In genomic region chr1:207030522-207031009, GRCh38 we compare ENCODE assay signal across 2 cellular contexts.
TF ChIP-seq lines count a peak whose summit lies in the region.

No MANE protein-coding gene starts in this region.

TF ChIP-seq in GM23338, 12 proteins besides CTCF, POLR2A, EP300 and RAD21:
- TF ChIP-seq ETS1 (IDR thresholded peaks at IDR 0.05): no peak
- no peak for TF ChIP-seq STAT1 (IDR thresholded peaks at IDR 0.05; ENCODE audit: unreplicated experiment)
- no peak for TF ChIP-seq ZNF114 (CRISPR knock-in tag; IDR thresholded peaks at IDR 0.05)
- no peak for TF ChIP-seq ZNF462 (CRISPR knock-in tag; IDR thresholded peaks at IDR 0.05)
- TF ChIP-seq EZH2 (IDR thresholded peaks at IDR 0.05; ENCODE audit: low read depth, unreplicated experiment): no peak
- TF ChIP-seq EZH2phosphoT487 (IDR thresholded peaks at IDR 0.05; ENCODE audit: unreplicated experiment): no peak
- TF ChIP-seq ZNF331 (CRISPR knock-in tag; IDR thresholded peaks at IDR 0.05; ENCODE audit: low read depth): no peak
- TF ChIP-seq CREB1 (CRISPR knock-in tag; IDR thresholded peaks at IDR 0.05; ENCODE audit: low read depth): no peak
- no peak for TF ChIP-seq POLR2AphosphoS5 (IDR thresholded peaks at IDR 0.05; ENCODE audit: low read depth)
- no peak for TF ChIP-seq JUNB (IDR thresholded peaks at IDR 0.05; ENCODE audit: unreplicated experiment)
- TF ChIP-seq REST (IDR thresholded peaks at IDR 0.05; ENCODE audit: unreplicated experiment): no peak
- TF ChIP-seq NANOG (IDR thresholded peaks at IDR 0.05; ENCODE audit: borderline replicate concordance): no peak

TF ChIP-seq in K562, 482 proteins besides CTCF, POLR2A, EP300 and RAD21:
- TF ChIP-seq ZNF717 (CRISPR knock-in tag; IDR thresholded peaks at IDR 0.05) (no peak), POLR2G (IDR thresholded peaks at IDR 0.05; ENCODE audit: low read depth, low read length) (no peak), SP2 (IDR thresholded peaks at IDR 0.05; ENCODE audit: extremely low read depth, low read depth, low read length, poor library complexity, severe bottlenecking) (no peak), ZNF778 (CRISPR knock-in tag; IDR thresholded peaks at IDR 0.05) (no peak), MYBL2 (IDR thresholded peaks at IDR 0.05; ENCODE audit: low read depth) (no peak), MYBL2 (CRISPR knock-in tag; IDR thresholded peaks at IDR 0.05; ENCODE audit: borderline replicate concordance) (no peak), DPF2 (IDR thresholded peaks at IDR 0.05) (no peak), SRSF7 (optimal IDR thresholded peaks at IDR 0.05; ENCODE audit: low read depth, low read length) (no peak), CEBPG (CRISPR knock-in tag; IDR thresholded peaks at IDR 0.05) (no peak), CEBPG (tag; conservative IDR thresholded peaks at IDR 0.05 in 1 of 2, IDR thresholded peaks at IDR 0.05 in 1 of 2) (peak; percentile 7 to 66; a peak in 2 of 4 replicates), CEBPB (tag; IDR thresholded peaks at IDR 0.05) (peak; percentile 66), ZNF124 (CRISPR knock-in tag; IDR thresholded peaks at IDR 0.05) (no peak), ZNF280A (IDR thresholded peaks at IDR 0.05; ENCODE audit: low read depth, partially characterized antibody) (no peak), NR2C2 (CRISPR knock-in tag; IDR thresholded peaks at IDR 0.05) (no peak), NR2C2 (tag; IDR thresholded peaks at IDR 0.05) (peak; percentile 63; the same call in 1 of the 2 replicates), ZNF740 (CRISPR knock-in tag; IDR thresholded peaks at IDR 0.05) (no peak), ZNF740 (tag; IDR thresholded peaks at IDR 0.05) (0 out of 4 replicates have a peak, but pooled peaks of 1 of the 2 experiments have one; percentile 30), ZNF583 (CRISPR knock-in tag; IDR thresholded peaks at IDR 0.05) (no peak), NR4A1 (CRISPR knock-in tag; IDR thresholded peaks at IDR 0.05) (no peak), NR4A1 (tag; IDR thresholded peaks at IDR 0.05) (peak; percentile 50; the same call in 1 of the 2 replicates), CBX2 (IDR thresholded peaks at IDR 0.05; ENCODE audit: insufficient read depth, low read length, poor library complexity, severe bottlenecking) (no peak), ZNF24 (IDR thresholded peaks at IDR 0.05) (no peak), GABPA (tag; conservative IDR thresholded peaks at IDR 0.05; ENCODE audit: low read depth) (0 out of 2 replicates have a peak, but pooled peaks have one; percentile 2), NFATC3 (IDR thresholded peaks at IDR 0.05) (no peak), RNF219 (CRISPR knock-in tag; IDR thresholded peaks at IDR 0.05) (no peak), KDM1A (IDR thresholded peaks at IDR 0.05) (peak in 1 of 2 experiments; percentile 31; a peak in 1 of 4 replicates), XRCC5 (IDR thresholded peaks at IDR 0.05; ENCODE audit: low read depth, low read length) (no peak), PYGO2 (tag; IDR thresholded peaks at IDR 0.05) (no peak), NR2C1 (IDR thresholded peaks at IDR 0.05) (peak; percentile 54; the same call in 1 of the 2 replicates), NR2C1 (tag; IDR thresholded peaks at IDR 0.05) (peak; percentile 78), MYC (IDR thresholded peaks at IDR 0.05; ENCODE audit: low read depth, low read length) (no peak), MYC (CRISPR knock-in tag; IDR thresholded peaks at IDR 0.05; ENCODE audit: borderline replicate concordance, low read depth) (no peak), ZC3H8 (IDR thresholded peaks at IDR 0.05) (no peak), XRCC4 (IDR thresholded peaks at IDR 0.05; ENCODE audit: extremely low read depth, insufficient read depth, insufficient read length) (no peak), TBL1XR1 (IDR thresholded peaks at IDR 0.05; ENCODE audit: low read length in 2 of 2) (no peak), PTRF (tag; IDR thresholded peaks at IDR 0.05) (no peak), HDGF (IDR thresholded peaks at IDR 0.05) (no peak), HDAC2 (IDR thresholded peaks at IDR 0.05) (no peak), ZNF75A (CRISPR knock-in tag; IDR thresholded peaks at IDR 0.05) (no peak)
- TF ChIP-seq, protein P1, sequence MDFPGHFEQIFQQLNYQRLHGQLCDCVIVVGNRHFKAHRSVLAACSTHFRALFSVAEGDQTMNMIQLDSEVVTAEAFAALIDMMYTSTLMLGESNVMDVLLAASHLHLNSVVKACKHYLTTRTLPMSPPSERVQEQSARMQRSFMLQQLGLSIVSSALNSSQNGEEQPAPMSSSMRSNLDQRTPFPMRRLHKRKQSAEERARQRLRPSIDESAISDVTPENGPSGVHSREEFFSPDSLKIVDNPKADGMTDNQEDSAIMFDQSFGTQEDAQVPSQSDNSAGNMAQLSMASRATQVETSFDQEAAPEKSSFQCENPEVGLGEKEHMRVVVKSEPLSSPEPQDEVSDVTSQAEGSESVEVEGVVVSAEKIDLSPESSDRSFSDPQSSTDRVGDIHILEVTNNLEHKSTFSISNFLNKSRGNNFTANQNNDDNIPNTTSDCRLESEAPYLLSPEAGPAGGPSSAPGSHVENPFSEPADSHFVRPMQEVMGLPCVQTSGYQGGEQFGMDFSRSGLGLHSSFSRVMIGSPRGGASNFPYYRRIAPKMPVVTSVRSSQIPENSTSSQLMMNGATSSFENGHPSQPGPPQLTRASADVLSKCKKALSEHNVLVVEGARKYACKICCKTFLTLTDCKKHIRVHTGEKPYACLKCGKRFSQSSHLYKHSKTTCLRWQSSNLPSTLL (IDR thresholded peaks at IDR 0.05): no peak
- TF ChIP-seq, protein P2, sequence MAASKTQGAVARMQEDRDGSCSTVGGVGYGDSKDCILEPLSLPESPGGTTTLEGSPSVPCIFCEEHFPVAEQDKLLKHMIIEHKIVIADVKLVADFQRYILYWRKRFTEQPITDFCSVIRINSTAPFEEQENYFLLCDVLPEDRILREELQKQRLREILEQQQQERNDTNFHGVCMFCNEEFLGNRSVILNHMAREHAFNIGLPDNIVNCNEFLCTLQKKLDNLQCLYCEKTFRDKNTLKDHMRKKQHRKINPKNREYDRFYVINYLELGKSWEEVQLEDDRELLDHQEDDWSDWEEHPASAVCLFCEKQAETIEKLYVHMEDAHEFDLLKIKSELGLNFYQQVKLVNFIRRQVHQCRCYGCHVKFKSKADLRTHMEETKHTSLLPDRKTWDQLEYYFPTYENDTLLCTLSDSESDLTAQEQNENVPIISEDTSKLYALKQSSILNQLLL (CRISPR knock-in tag; IDR thresholded peaks at IDR 0.05; ENCODE audit: borderline replicate concordance): no peak
- TF ChIP-seq, protein P3, sequence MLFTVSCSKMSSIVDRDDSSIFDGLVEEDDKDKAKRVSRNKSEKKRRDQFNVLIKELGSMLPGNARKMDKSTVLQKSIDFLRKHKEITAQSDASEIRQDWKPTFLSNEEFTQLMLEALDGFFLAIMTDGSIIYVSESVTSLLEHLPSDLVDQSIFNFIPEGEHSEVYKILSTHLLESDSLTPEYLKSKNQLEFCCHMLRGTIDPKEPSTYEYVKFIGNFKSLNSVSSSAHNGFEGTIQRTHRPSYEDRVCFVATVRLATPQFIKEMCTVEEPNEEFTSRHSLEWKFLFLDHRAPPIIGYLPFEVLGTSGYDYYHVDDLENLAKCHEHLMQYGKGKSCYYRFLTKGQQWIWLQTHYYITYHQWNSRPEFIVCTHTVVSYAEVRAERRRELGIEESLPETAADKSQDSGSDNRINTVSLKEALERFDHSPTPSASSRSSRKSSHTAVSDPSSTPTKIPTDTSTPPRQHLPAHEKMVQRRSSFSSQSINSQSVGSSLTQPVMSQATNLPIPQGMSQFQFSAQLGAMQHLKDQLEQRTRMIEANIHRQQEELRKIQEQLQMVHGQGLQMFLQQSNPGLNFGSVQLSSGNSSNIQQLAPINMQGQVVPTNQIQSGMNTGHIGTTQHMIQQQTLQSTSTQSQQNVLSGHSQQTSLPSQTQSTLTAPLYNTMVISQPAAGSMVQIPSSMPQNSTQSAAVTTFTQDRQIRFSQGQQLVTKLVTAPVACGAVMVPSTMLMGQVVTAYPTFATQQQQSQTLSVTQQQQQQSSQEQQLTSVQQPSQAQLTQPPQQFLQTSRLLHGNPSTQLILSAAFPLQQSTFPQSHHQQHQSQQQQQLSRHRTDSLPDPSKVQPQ (CRISPR knock-in tag; IDR thresholded peaks at IDR 0.05; ENCODE audit: borderline replicate concordance): no peak
- TF ChIP-seq, protein P4, sequence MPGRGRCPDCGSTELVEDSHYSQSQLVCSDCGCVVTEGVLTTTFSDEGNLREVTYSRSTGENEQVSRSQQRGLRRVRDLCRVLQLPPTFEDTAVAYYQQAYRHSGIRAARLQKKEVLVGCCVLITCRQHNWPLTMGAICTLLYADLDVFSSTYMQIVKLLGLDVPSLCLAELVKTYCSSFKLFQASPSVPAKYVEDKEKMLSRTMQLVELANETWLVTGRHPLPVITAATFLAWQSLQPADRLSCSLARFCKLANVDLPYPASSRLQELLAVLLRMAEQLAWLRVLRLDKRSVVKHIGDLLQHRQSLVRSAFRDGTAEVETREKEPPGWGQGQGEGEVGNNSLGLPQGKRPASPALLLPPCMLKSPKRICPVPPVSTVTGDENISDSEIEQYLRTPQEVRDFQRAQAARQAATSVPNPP (IDR thresholded peaks at IDR 0.05; ENCODE audit: borderline replicate concordance, insufficient read depth, insufficient read length): no peak
